1 cellular context compared by ENCODE assay signal in the genomic region with DNA sequence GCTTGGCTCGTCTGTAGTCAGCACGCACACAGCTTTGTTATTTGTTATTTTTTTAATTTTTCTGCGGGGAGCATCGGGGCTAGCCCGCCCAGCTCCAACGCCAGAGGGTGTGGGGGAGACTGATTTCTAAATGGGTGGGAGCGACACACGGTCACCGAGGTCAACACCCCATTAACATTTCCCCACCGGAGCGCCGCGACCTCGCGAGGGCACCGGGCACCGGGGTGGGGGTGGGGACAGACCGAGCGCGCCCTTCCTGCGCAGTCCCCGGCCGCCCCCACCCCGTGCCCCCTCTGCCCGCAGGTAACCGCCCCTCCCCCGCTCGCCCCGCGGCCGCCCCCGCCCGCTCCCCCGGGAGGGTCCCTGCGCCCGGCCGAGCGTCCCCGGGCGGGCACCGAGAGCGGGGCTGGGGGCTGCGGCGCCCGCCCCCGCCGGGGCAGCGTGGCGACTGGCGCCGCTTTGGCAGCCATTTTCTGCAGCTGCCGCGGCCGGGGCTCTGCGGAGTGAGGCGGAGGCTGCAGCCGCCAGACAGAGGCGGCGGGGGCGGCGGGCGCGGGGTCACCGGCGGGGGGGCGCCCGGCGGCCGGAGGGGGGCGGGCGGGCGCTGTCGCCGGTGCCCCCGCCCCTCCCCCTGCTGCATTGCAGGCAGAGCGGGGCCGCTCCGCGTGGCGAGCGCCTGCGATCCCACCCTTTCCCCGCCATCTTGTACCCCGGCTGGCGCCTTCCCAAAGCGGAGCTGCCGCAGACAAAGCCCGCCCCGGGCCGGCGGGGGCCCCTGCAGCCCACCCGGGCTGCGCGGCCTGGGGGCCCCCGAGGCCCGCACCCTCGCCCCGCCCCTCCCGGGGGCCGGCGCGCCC.
TF ChIP-seq lines count a peak whose summit lies in the region.

No MANE protein-coding gene starts in this region.

TF ChIP-seq in HepG2, 621 proteins besides CTCF, POLR2A, EP300 and RAD21 (continues in another document):
- TF ChIP-seq, protein P1, sequence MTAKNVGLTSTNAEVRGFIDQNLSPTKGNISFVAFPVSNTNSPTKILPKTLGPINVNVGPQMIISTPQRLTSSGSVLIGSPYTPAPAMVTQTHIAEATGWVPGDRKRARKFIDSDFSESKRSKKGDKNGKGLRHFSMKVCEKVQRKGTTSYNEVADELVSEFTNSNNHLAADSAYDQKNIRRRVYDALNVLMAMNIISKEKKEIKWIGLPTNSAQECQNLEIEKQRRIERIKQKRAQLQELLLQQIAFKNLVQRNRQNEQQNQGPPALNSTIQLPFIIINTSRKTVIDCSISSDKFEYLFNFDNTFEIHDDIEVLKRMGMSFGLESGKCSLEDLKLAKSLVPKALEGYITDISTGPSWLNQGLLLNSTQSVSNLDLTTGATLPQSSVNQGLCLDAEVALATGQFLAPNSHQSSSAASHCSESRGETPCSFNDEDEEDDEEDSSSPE (CRISPR knock-in tag; IDR thresholded peaks at IDR 0.05), result peak; percentile 36; the same call in 1 of the 2 replicates
- TF ChIP-seq, protein P2, sequence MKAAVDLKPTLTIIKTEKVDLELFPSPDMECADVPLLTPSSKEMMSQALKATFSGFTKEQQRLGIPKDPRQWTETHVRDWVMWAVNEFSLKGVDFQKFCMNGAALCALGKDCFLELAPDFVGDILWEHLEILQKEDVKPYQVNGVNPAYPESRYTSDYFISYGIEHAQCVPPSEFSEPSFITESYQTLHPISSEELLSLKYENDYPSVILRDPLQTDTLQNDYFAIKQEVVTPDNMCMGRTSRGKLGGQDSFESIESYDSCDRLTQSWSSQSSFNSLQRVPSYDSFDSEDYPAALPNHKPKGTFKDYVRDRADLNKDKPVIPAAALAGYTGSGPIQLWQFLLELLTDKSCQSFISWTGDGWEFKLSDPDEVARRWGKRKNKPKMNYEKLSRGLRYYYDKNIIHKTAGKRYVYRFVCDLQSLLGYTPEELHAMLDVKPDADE (CRISPR knock-in tag; IDR thresholded peaks at IDR 0.05), result no peak
- TF ChIP-seq ZSCAN9 (CRISPR knock-in tag; IDR thresholded peaks at IDR 0.05; ENCODE audit: borderline replicate concordance), result no peak
- TF ChIP-seq, protein P3, sequence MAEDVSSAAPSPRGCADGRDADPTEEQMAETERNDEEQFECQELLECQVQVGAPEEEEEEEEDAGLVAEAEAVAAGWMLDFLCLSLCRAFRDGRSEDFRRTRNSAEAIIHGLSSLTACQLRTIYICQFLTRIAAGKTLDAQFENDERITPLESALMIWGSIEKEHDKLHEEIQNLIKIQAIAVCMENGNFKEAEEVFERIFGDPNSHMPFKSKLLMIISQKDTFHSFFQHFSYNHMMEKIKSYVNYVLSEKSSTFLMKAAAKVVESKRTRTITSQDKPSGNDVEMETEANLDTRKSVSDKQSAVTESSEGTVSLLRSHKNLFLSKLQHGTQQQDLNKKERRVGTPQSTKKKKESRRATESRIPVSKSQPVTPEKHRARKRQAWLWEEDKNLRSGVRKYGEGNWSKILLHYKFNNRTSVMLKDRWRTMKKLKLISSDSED (CRISPR knock-in tag; IDR thresholded peaks at IDR 0.05), result no peak
- TF ChIP-seq SKI (IDR thresholded peaks at IDR 0.05; ENCODE audit: partially characterized antibody), result no peak
- TF ChIP-seq ZNF274 (CRISPR knock-in tag; IDR thresholded peaks at IDR 0.05), result 0 out of 2 replicates have a peak, but pooled peaks have one; percentile 65
- TF ChIP-seq ZNF232 (CRISPR knock-in tag; IDR thresholded peaks at IDR 0.05; ENCODE audit: borderline replicate concordance), result no peak
- TF ChIP-seq CAMTA2 (CRISPR knock-in tag; IDR thresholded peaks at IDR 0.05; ENCODE audit: borderline replicate concordance), result no peak
- TF ChIP-seq, protein P4, sequence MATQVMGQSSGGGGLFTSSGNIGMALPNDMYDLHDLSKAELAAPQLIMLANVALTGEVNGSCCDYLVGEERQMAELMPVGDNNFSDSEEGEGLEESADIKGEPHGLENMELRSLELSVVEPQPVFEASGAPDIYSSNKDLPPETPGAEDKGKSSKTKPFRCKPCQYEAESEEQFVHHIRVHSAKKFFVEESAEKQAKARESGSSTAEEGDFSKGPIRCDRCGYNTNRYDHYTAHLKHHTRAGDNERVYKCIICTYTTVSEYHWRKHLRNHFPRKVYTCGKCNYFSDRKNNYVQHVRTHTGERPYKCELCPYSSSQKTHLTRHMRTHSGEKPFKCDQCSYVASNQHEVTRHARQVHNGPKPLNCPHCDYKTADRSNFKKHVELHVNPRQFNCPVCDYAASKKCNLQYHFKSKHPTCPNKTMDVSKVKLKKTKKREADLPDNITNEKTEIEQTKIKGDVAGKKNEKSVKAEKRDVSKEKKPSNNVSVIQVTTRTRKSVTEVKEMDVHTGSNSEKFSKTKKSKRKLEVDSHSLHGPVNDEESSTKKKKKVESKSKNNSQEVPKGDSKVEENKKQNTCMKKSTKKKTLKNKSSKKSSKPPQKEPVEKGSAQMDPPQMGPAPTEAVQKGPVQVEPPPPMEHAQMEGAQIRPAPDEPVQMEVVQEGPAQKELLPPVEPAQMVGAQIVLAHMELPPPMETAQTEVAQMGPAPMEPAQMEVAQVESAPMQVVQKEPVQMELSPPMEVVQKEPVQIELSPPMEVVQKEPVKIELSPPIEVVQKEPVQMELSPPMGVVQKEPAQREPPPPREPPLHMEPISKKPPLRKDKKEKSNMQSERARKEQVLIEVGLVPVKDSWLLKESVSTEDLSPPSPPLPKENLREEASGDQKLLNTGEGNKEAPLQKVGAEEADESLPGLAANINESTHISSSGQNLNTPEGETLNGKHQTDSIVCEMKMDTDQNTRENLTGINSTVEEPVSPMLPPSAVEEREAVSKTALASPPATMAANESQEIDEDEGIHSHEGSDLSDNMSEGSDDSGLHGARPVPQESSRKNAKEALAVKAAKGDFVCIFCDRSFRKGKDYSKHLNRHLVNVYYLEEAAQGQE (IDR thresholded peaks at IDR 0.05; ENCODE audit: borderline replicate concordance in 1 of 2, low read depth in 1 of 2, low read length in 2 of 2), result no peak
- TF ChIP-seq, protein P5, sequence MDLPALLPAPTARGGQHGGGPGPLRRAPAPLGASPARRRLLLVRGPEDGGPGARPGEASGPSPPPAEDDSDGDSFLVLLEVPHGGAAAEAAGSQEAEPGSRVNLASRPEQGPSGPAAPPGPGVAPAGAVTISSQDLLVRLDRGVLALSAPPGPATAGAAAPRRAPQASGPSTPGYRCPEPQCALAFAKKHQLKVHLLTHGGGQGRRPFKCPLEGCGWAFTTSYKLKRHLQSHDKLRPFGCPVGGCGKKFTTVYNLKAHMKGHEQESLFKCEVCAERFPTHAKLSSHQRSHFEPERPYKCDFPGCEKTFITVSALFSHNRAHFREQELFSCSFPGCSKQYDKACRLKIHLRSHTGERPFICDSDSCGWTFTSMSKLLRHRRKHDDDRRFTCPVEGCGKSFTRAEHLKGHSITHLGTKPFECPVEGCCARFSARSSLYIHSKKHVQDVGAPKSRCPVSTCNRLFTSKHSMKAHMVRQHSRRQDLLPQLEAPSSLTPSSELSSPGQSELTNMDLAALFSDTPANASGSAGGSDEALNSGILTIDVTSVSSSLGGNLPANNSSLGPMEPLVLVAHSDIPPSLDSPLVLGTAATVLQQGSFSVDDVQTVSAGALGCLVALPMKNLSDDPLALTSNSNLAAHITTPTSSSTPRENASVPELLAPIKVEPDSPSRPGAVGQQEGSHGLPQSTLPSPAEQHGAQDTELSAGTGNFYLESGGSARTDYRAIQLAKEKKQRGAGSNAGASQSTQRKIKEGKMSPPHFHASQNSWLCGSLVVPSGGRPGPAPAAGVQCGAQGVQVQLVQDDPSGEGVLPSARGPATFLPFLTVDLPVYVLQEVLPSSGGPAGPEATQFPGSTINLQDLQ (CRISPR knock-in tag; IDR thresholded peaks at IDR 0.05), result no peak
- no peak for TF ChIP-seq ZNF616 (CRISPR knock-in tag; IDR thresholded peaks at IDR 0.05; ENCODE audit: low read depth)
- TF ChIP-seq XBP1 (CRISPR knock-in tag; IDR thresholded peaks at IDR 0.05), result no peak
- TF ChIP-seq, protein P6, sequence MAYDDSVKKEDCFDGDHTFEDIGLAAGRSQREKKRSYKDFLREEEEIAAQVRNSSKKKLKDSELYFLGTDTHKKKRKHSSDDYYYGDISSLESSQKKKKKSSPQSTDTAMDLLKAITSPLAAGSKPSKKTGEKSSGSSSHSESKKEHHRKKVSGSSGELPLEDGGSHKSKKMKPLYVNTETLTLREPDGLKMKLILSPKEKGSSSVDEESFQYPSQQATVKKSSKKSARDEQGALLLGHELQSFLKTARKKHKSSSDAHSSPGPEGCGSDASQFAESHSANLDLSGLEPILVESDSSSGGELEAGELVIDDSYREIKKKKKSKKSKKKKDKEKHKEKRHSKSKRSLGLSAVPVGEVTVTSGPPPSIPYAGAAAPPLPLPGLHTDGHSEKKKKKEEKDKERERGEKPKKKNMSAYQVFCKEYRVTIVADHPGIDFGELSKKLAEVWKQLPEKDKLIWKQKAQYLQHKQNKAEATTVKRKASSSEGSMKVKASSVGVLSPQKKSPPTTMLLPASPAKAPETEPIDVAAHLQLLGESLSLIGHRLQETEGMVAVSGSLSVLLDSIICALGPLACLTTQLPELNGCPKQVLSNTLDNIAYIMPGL (CRISPR knock-in tag; IDR thresholded peaks at IDR 0.05; ENCODE audit: borderline replicate concordance in 1 of 2, low read depth in 1 of 2), result no peak
- no peak for TF ChIP-seq DPF2 (CRISPR knock-in tag; IDR thresholded peaks at IDR 0.05; ENCODE audit: borderline replicate concordance, low read depth)
- TF ChIP-seq NFYC (CRISPR knock-in tag; IDR thresholded peaks at IDR 0.05), result no peak
- no peak for TF ChIP-seq RBM39 (IDR thresholded peaks at IDR 0.05; ENCODE audit: low read depth, low read length, poor library complexity, severe bottlenecking)
- TF ChIP-seq, protein P7, sequence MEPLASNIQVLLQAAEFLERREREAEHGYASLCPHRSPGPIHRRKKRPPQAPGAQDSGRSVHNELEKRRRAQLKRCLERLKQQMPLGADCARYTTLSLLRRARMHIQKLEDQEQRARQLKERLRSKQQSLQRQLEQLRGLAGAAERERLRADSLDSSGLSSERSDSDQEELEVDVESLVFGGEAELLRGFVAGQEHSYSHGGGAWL (CRISPR knock-in tag; IDR thresholded peaks at IDR 0.05), result 0 out of 2 replicates have a peak, but pooled peaks have one; percentile 13
- TF ChIP-seq CBX2 (IDR thresholded peaks at IDR 0.05; ENCODE audit: low read depth, low read length), result 0 out of 2 replicates have a peak, but pooled peaks have one; percentile 1
- TF ChIP-seq CBX2 (CRISPR knock-in tag; IDR thresholded peaks at IDR 0.05; ENCODE audit: low read depth), result no peak
- TF ChIP-seq, protein P8, sequence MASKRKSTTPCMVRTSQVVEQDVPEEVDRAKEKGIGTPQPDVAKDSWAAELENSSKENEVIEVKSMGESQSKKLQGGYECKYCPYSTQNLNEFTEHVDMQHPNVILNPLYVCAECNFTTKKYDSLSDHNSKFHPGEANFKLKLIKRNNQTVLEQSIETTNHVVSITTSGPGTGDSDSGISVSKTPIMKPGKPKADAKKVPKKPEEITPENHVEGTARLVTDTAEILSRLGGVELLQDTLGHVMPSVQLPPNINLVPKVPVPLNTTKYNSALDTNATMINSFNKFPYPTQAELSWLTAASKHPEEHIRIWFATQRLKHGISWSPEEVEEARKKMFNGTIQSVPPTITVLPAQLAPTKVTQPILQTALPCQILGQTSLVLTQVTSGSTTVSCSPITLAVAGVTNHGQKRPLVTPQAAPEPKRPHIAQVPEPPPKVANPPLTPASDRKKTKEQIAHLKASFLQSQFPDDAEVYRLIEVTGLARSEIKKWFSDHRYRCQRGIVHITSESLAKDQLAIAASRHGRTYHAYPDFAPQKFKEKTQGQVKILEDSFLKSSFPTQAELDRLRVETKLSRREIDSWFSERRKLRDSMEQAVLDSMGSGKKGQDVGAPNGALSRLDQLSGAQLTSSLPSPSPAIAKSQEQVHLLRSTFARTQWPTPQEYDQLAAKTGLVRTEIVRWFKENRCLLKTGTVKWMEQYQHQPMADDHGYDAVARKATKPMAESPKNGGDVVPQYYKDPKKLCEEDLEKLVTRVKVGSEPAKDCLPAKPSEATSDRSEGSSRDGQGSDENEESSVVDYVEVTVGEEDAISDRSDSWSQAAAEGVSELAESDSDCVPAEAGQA (IDR thresholded peaks at IDR 0.05; ENCODE audit: low read depth), result peak; percentile 20; the same call in 1 of the 2 replicates
- TF ChIP-seq, protein P8 (CRISPR knock-in tag; IDR thresholded peaks at IDR 0.05; ENCODE audit: borderline replicate concordance), result no peak
- 0 out of 2 replicates have a peak, but pooled peaks have one; percentile 59 for TF ChIP-seq ZNF790 (CRISPR knock-in tag; IDR thresholded peaks at IDR 0.05; ENCODE audit: borderline replicate concordance)
- TF ChIP-seq GZF1 (CRISPR knock-in tag; IDR thresholded peaks at IDR 0.05), result no peak
- TF ChIP-seq, protein P9, sequence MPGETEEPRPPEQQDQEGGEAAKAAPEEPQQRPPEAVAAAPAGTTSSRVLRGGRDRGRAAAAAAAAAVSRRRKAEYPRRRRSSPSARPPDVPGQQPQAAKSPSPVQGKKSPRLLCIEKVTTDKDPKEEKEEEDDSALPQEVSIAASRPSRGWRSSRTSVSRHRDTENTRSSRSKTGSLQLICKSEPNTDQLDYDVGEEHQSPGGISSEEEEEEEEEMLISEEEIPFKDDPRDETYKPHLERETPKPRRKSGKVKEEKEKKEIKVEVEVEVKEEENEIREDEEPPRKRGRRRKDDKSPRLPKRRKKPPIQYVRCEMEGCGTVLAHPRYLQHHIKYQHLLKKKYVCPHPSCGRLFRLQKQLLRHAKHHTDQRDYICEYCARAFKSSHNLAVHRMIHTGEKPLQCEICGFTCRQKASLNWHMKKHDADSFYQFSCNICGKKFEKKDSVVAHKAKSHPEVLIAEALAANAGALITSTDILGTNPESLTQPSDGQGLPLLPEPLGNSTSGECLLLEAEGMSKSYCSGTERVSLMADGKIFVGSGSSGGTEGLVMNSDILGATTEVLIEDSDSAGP (CRISPR knock-in tag; IDR thresholded peaks at IDR 0.05; ENCODE audit: borderline replicate concordance), result no peak
- TF ChIP-seq, protein P10, sequence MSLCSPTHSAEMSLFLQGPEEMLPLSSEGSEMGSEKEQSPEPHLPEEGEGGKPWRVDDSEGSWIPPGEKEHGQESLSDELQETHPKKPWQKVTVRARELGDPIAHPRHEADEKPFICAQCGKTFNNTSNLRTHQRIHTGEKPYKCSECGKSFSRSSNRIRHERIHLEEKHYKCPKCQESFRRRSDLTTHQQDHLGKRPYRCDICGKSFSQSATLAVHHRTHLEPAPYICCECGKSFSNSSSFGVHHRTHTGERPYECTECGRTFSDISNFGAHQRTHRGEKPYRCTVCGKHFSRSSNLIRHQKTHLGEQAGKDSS (CRISPR knock-in tag; IDR thresholded peaks at IDR 0.05; ENCODE audit: borderline replicate concordance, low read depth), result no peak
- no peak for TF ChIP-seq ATM (IDR thresholded peaks at IDR 0.05; ENCODE audit: borderline replicate concordance)
